ENCODE assay signal across 22 cellular contexts in the genomic region with DNA sequence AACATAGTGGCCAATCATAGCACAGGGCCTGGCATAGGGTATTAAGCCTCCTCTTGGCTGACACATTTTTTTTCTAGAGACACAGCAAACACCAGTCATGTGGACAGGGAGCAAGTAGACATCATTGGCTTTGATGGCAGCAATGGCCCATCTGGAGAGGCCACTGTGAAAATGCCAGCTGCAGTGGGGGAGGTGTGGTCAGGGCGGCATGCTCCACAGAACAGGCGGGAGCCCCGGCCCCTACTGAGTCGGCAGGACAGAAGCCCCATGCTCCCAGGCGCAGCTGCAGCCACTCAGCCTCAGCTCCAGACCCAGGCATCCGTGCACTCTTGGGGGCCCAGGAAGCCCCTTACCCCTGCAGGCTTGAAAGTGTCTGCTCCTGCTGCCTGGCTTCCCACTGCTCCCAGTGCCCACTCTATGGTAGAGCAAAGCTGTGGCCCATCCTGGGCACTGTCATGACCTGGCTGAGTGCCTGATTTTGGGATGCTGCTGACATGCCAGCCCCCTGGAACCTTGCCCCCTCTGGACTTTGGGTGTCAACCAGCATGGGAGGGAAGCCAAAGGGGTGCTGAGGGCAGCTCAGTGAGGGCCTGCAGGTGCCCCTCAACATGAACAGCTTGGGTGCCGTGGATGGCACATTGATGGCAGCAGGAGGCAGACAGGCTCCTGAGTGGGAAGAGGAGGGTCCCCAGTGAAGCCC. TPM values are rescaled to one million over a fixed set of nuclear protein-coding genes. Genes with fewer than 3 reads are reported as not detected.
DNase-seq lines count a peak whose midpoint lies in the region; ATAC-seq, FAIRE-seq and TF ChIP-seq lines count a peak whose summit lies in the region.
"Had no signal": no experiment of that assay in that cellular context is flagged by ENCODE, and none has a peak within 500 bp of the region (broad histone marks: within the 10 kb centered on the region; RNA-seq: fewer than 3 reads in every experiment).

No MANE protein-coding gene starts in this region.

- peak overlapping the region; percentile 76 for H3K4me2 ChIP-seq in Loucy (ENCODE audit: low read depth, low read length, poor library complexity, severe bottlenecking)
- no peak overlapping the region for H3K4me2 ChIP-seq in H1 (ENCODE audit: insufficient read depth in 1 of 2, low read depth in 2 of 2, low read length in 2 of 2)
- H3K4me2 ChIP-seq: KMS-11 had no signal

- H2BK12ac ChIP-seq in H1 (ENCODE audit: low read depth, low read length): no peak overlapping the region

- DNase-seq in T-helper 2 cell treated with Interferon-gamma antibody and Interleukin-4, amounts not matched to agents 5 μg/mL and 100 μg/mL, for 36 hours (ENCODE audit: low spot score): no peak
- DNase-seq in T-helper 2 cell: no peak
- no peak for DNase-seq in H1 (ENCODE audit: low read depth in 1 of 2, low spot score in 2 of 2)
- peak; percentile 76 to 90 (median 84) for DNase-seq in pancreas
- DNase-seq in NCI-H69 (lab: John Stamatoyannopoulos, UW): no peak
- DNase-seq in testis: no peak
- DNase-seq: adrenal gland; effector CD4-positive, alpha-beta T cell; glutamatergic neuron; NCI-H1092 treated with DMSO at 0.1 percent for 48 hours; NCI-H774; thyroid gland had no signal

- H3K4me3 ChIP-seq in Loucy (ENCODE audit: low read length, poor library complexity, severe bottlenecking): peak overlapping the region; percentile 64
- H3K4me3 ChIP-seq in H1 (ENCODE audit: extremely low read depth in 1 of 4, insufficient read depth in 2 of 4, low read depth in 3 of 4, low read length in 4 of 4): no peak overlapping the region
- no peak overlapping the region for H3K4me3 ChIP-seq in pancreas
- no peak overlapping the region for H3K4me3 ChIP-seq in testis
- H3K4me3 ChIP-seq: adrenal gland, cardiac muscle cell, prostate gland, thyroid gland had no signal

- H4K91ac ChIP-seq in H1 (replicated peaks; ENCODE audit: insufficient read length, low read length): no peak overlapping the region

- no peak for TF ChIP-seq EP300 in H1 (IDR thresholded peaks at IDR 0.05; ENCODE audit: borderline replicate concordance in 1 of 2, low read depth in 2 of 2, low read length in 2 of 2)

- no peak overlapping the region for H3K4me3 Mint-ChIP-seq in T-helper 2 cell treated with Interferon-gamma antibody and Interleukin-4, amounts not matched to agents 5 μg/mL and 100 μg/mL, for 36 hours
- H3K4me3 Mint-ChIP-seq: nephron had no signal

- no peak overlapping the region for H3K4ac ChIP-seq in H1 (replicated peaks; ENCODE audit: insufficient read length, low read depth, low read length)

- ATAC-seq in pancreas (peak; percentile 87 to 94 (median 92)), HG02852 (IDR thresholded peaks at IDR 0.05; ENCODE audit: unreplicated experiment) (no peak)

- H4K20me1 ChIP-seq in Loucy (ENCODE audit: insufficient read depth, low read length, poor library complexity, severe bottlenecking): no peaks in the 10 kb centered on the region
- no peaks in the 10 kb centered on the region for H4K20me1 ChIP-seq in H1 (replicated peaks in 1 of 2; ENCODE audit: control insufficient read depth in 1 of 2, insufficient read depth in 2 of 2, low read length in 2 of 2)

- H3K4me1 ChIP-seq in Loucy (ENCODE audit: insufficient read depth, low read length, poor library complexity, severe bottlenecking) (peaks cover 49% of the 10 kb centered on the region), H1 (replicated peaks in 1 of 4; ENCODE audit: control insufficient read depth in 3 of 4, insufficient read depth in 4 of 4, low read length in 3 of 4) (no peaks in the 10 kb centered on the region; a peak in 1 of 7 replicates), pancreas (peaks cover 0 to 14% (median 5%) of the 10 kb centered on the region in 3 donors), testis (no peaks in the 10 kb centered on the region)
- H3K4me1 ChIP-seq: adrenal gland, prostate gland, thyroid gland had no signal

- no peak overlapping the region for H3K23ac ChIP-seq in H1 (ENCODE audit: insufficient read length)

- H3K36me3 Mint-ChIP-seq in T-helper 2 cell treated with Interferon-gamma antibody and Interleukin-4, amounts not matched to agents 5 μg/mL and 100 μg/mL, for 36 hours (ENCODE audit: low read depth): peaks cover 42% of the 10 kb centered on the region

- H3K56ac ChIP-seq in H1 (replicated peaks; ENCODE audit: insufficient read length, low read depth, low read length): no peak overlapping the region

- POLR2A ChIA-PET in H1 (lab: Charles Lee; ENCODE audit: partially characterized antibody): no interaction called here

- CTCF ChIA-PET in H1 (lab: Charles Lee; ENCODE audit: partially characterized antibody): no interaction called here

- H3K79me2 ChIP-seq in Loucy (ENCODE audit: insufficient read depth, low read length): no peaks in the 10 kb centered on the region
- H3K79me2 ChIP-seq in H1 (ENCODE audit: control insufficient read depth in 1 of 2, insufficient read depth in 2 of 2, low read length in 2 of 2): no peaks in the 10 kb centered on the region

- TF ChIP-seq CTCF in Loucy (conservative IDR thresholded peaks at IDR 0.05; ENCODE audit: low read length) (no peak), H1 (IDR thresholded peaks at IDR 0.05; ENCODE audit: control extremely low read depth in 1 of 3, insufficient read depth in 1 of 3, low read depth in 1 of 3, low read length in 3 of 3) (no peak), pancreas (IDR thresholded peaks at IDR 0.05) (no peak), testis (IDR thresholded peaks at IDR 0.05) (no peak)

- FAIRE-seq in H1 (lab: Jason Lieb, UNC): no peak
- no peak for FAIRE-seq in pancreas (lab: Jason Lieb, UNC)
- FAIRE-seq: A204.1, GM18507, RCC 7860 had no signal

- H2BK120ac ChIP-seq in H1 (replicated peaks; ENCODE audit: low read depth, low read length): no peak overlapping the region

- H2BK5ac ChIP-seq in H1 (ENCODE audit: low read depth, low read length): no peak overlapping the region

- 87% methylated on average over 7 of the region's 7 CpGs; no CpG with 5 or more reads in 1 of the 2 experiments for WGBS in H1 (ENCODE audit: extremely low coverage in 1 of 2, insufficient coverage in 1 of 2, insufficient read length in 1 of 2, insufficient replicate concordance in 2 of 2, low coverage in 1 of 2, low lambda C conversion rate in 2 of 2, missing lambda C conversion rate in 1 of 2), 2 experiments
- 47 to 55% methylated on average over 7 of the region's 7 CpGs for WGBS in pancreas, 2 donors
- 89 to 93% methylated on average over 6 of the region's 7 CpGs for WGBS in testis, 2 donors

- H4K8ac ChIP-seq in H1 (ENCODE audit: extremely low read depth, insufficient read depth, low read length): no peak overlapping the region

- TF ChIP-seq RAD21 in H1 (IDR thresholded peaks at IDR 0.05 in 1 of 2, conservative IDR thresholded peaks at IDR 0.05 in 1 of 2; ENCODE audit: low read depth in 2 of 2, low read length in 2 of 2): no peak

- no peak overlapping the region for H3K27ac ChIP-seq in H1 (ENCODE audit: low read depth, low read length)
- no peak overlapping the region for H3K27ac ChIP-seq in pancreas
- no peak overlapping the region for H3K27ac ChIP-seq in testis
- H3K27ac ChIP-seq: adrenal gland, C4-2B, cardiac muscle cell, KMS-11, prostate gland, thyroid gland had no signal

- H3K79me1 ChIP-seq in H1 (ENCODE audit: low read depth, low read length): no peaks in the 10 kb centered on the region

- no peaks in the 10 kb centered on the region for H3K27me3 Mint-ChIP-seq in T-helper 2 cell treated with Interferon-gamma antibody and Interleukin-4, amounts not matched to agents 5 μg/mL and 100 μg/mL, for 36 hours (ENCODE audit: low read depth)

- no peak overlapping the region for H3K18ac ChIP-seq in H1 (ENCODE audit: extremely low read depth, low read length)

- no peak overlapping the region for H2BK20ac ChIP-seq in H1 (ENCODE audit: low read length)

- H3K27me3 ChIP-seq in Loucy (ENCODE audit: insufficient read depth, low read length, poor library complexity, severe bottlenecking) (no peaks in the 10 kb centered on the region), H1 (replicated peaks in 1 of 4; ENCODE audit: control insufficient read depth in 3 of 4, extremely low read depth in 1 of 4, insufficient read depth in 3 of 4, low read length in 3 of 4) (no peaks in the 10 kb centered on the region), pancreas (no peaks in the 10 kb centered on the region), testis (no peaks in the 10 kb centered on the region)
- H3K27me3 ChIP-seq: adrenal gland, cardiac muscle cell, thyroid gland had no signal

- H3F3A ChIP-seq in Loucy (ENCODE audit: low read depth): peaks cover 8% of the 10 kb centered on the region; the same call in 1 of the 2 replicates

- H4K5ac ChIP-seq in H1 (ENCODE audit: insufficient read length, low read depth, low read length): no peak overlapping the region

- intact Hi-C loops in pancreas (cut with DNase I) (no loop called here), testis (cut with DNase I; ENCODE audit: low total_unique reads) (no loop called here)

- H3K9me3 Mint-ChIP-seq in T-helper 2 cell treated with Interferon-gamma antibody and Interleukin-4, amounts not matched to agents 5 μg/mL and 100 μg/mL, for 36 hours: peaks cover 44% of the 10 kb centered on the region

- H3K9me2 ChIP-seq in Loucy (replicated peaks; ENCODE audit: low read depth, low read length): no peaks in the 10 kb centered on the region

- H2AFZ ChIP-seq in Loucy (ENCODE audit: low read length) (no peak overlapping the region), H1 (ENCODE audit: low read length) (no peak overlapping the region)

- TF ChIP-seq POLR2A in H1 (IDR thresholded peaks at IDR 0.05; ENCODE audit: control extremely low read depth in 1 of 2, low read depth in 2 of 2, low read length in 2 of 2) (no peak), testis (IDR thresholded peaks at IDR 0.05) (no peak)

- no peak overlapping the region for H3K14ac ChIP-seq in H1 (ENCODE audit: insufficient read length)

- no peaks in the 10 kb centered on the region for H3K36me3 ChIP-seq in Loucy (ENCODE audit: insufficient read depth, low read length)
- H3K36me3 ChIP-seq in H1 (ENCODE audit: control insufficient read depth in 2 of 4, insufficient read depth in 4 of 4, low read length in 3 of 4): no peaks in the 10 kb centered on the region; a peak in 1 of 8 replicates
- H3K36me3 ChIP-seq in pancreas: no peaks in the 10 kb centered on the region
- H3K36me3 ChIP-seq in testis (ENCODE audit: low read depth, missing control alignments): no peaks in the 10 kb centered on the region
- H3K36me3 ChIP-seq: adrenal gland, cardiac muscle cell, prostate gland, thyroid gland had no signal

- H3K23me2 ChIP-seq in H1 (ENCODE audit: low read depth, low read length): peaks cover 2% of the 10 kb centered on the region; the same call in 1 of the 2 replicates

- peaks cover 47% of the 10 kb centered on the region for H3K4me1 Mint-ChIP-seq in T-helper 2 cell treated with Interferon-gamma antibody and Interleukin-4, amounts not matched to agents 5 μg/mL and 100 μg/mL, for 36 hours (ENCODE audit: low read depth)
- H3K4me1 Mint-ChIP-seq: nephron had no signal

- H3K9me3 ChIP-seq in Loucy (ENCODE audit: insufficient read depth, low read depth, low read length) (peaks cover 25% of the 10 kb centered on the region; the same call in 1 of the 2 replicates), H1 (ENCODE audit: insufficient read depth in 2 of 2, low read depth in 1 of 2, low read length in 1 of 2) (peaks cover 3 to 6% of the 10 kb centered on the region in 2 experiments; a peak in 2 of 4 replicates), pancreas (no peaks in the 10 kb centered on the region), testis (no peaks in the 10 kb centered on the region)
- H3K9me3 ChIP-seq: adrenal gland, prostate gland, thyroid gland had no signal

- H2AK5ac ChIP-seq in H1 (ENCODE audit: low read depth, low read length): no peak overlapping the region

- no peak overlapping the region for H2BK15ac ChIP-seq in H1 (ENCODE audit: low read length)

- H3K9ac ChIP-seq in Loucy (ENCODE audit: low read depth, low read length, poor library complexity, severe bottlenecking) (peak overlapping the region; percentile 72), H1 (replicated peaks in 1 of 4; ENCODE audit: extremely low read depth in 1 of 4, low read depth in 3 of 4, low read length in 3 of 4) (no peak overlapping the region)
- H3K9ac ChIP-seq: KMS-11 had no signal

- peak overlapping the region; percentile 95 for H3K27ac Mint-ChIP-seq in T-helper 2 cell treated with Interferon-gamma antibody and Interleukin-4, amounts not matched to agents 5 μg/mL and 100 μg/mL, for 36 hours
- H3K27ac Mint-ChIP-seq: nephron had no signal

RNA-seq across cellular contexts. Expression of gene UBE2F, which starts 23.3 kb away (rescaled TPM):
- 59.8 and 61.9 TPM in 2 replicates for total RNA-seq in H1 (2021; fragmentation: NEBNext Ultra II Directional; extraction: Animal tissue kit (Norgen Biotek cat#: 25700))
- polyA plus RNA-seq in H1 (2011; rRNA removed): 43.3 and 48.4 TPM in 2 replicates
- polyA plus RNA-seq in H1 (2011; cell fraction: cytosol; rRNA removed): 53.0 TPM
- polyA plus RNA-seq in H1 (2011; cell fraction: nucleus; rRNA removed): 14.5 TPM
- polyA plus RNA-seq in H1 (2012, experiment 1 of 2): 49.4 to 67.6 TPM (median 53.8 TPM) in 4 replicates
- 27.7 TPM for polyA plus RNA-seq in H1 (2012, experiment 2 of 2)
- polyA plus RNA-seq in H1 (2013, experiment 1 of 2): 37.6 TPM
- polyA plus RNA-seq in H1 (2013, experiment 2 of 2): 39.2 TPM
- 15.2 and 25.1 TPM in 2 replicates for polyA minus RNA-seq in H1 (2011; rRNA and poly(A)+ RNA removed)
- polyA minus RNA-seq in H1 (2011; cell fraction: cytosol; rRNA and poly(A)+ RNA removed): 26.3 TPM
- polyA minus RNA-seq in H1 (2011; cell fraction: nucleus; rRNA and poly(A)+ RNA removed): 26.5 TPM
- 10 to 100 TPM; 39.3 to 51.7 (median 43.0) TPM for total RNA-seq in pancreas
- polyA plus RNA-seq in pancreas: 10 to 100 TPM; 32.4 to 32.5 TPM
- 10 to 100 TPM; 72.8 to 77.8 TPM for total RNA-seq in testis
- polyA plus RNA-seq in testis (ENCODE audit: insufficient read depth, low read depth, low replicate concordance): 68.3 TPM

Comparison
In these comparisons a context has a peak if more than half of its experiments do, and no peak if none do; other contexts are left out.
1. DNase-seq: peak in pancreas (6 of 6); none in T-helper 2 cell treated with Interferon-gamma antibody and Interleukin-4, amounts not matched to agents 5 μg/mL and 100 μg/mL, for 36 hours (single experiment), T-helper 2 cell (0 of 5), H1 (0 of 2), NCI-H69 (single experiment) and testis (single experiment).